8 cellular contexts compared by ENCODE assay signal in the genomic region with DNA sequence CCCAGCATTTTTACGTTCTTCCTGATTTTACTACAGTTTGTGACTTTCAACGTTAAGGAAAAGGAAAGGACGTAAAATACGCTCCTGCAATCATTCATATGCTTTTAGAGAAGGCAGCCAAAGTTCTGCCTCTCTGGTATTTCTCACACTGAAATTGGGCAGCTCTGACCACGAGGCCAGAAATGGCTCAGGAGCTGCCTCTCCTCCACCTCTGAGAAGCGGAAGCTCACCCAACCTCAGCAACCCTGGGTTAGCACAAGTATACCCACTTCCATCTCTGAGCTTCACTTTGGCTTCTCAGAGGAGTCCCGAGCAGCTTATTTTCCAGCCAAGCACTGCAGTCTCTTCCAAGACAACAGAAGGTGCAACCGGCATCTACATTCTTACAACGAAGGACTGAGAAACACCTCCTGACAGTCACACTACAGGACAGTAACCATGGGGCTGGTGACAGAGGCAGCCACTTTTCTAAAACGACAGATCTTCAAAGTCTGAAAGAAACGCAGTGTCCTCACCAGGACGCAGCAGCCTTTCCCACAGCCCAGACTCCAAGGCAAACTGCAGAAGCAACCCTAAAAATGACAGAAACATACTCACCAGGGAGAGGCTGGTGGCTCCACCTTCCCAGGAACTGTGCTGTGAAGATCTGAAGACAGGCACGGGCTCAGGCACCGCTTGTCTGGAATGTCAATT.
DNase-seq lines count a peak whose midpoint lies in the region; ATAC-seq and TF ChIP-seq lines count a peak whose summit lies in the region.
"Not testable (repeated sequence)": the region's sequence is repeated elsewhere in the genome, so short reads cannot be mapped to it uniquely, and the experiment has no call there.

No MANE protein-coding gene starts in this region.

- peak overlapping the region; percentile 90 for H3K56ac ChIP-seq in IMR-90 (ENCODE audit: extremely low read depth, insufficient read depth, low read length)

- dilution Hi-C loops in IMR-90 (cut with HindIII; ENCODE audit: low sequenced_read_pairs, unreplicated experiment); mammary epithelial cell (cut with HindIII; ENCODE audit: low sequenced_read_pairs): not testable (repeated sequence)

- not testable (repeated sequence) for H3K9me3 ChIP-seq in HCT116 (ENCODE audit: control insufficient read depth in 1 of 2, insufficient read depth in 1 of 2, low read depth in 1 of 2, low read length in 2 of 2); IMR-90 (ENCODE audit: control insufficient read depth, insufficient read depth, low read length); mammary epithelial cell (replicated peaks; ENCODE audit: insufficient read depth, low read length); left ventricle myocardium inferior (replicated peaks); neutrophil; transverse colon

- intact Hi-C loops in HCT116 (cut with micrococcal nuclease); mammary epithelial cell (cut with micrococcal nuclease); left ventricle myocardium inferior (cut with micrococcal nuclease); transverse colon (cut with DNase I; ENCODE audit: low total_unique reads): not testable (repeated sequence)
- intact Hi-C loops in IMR-90 (cut with micrococcal nuclease) = loop anchor here (10.0 kb wide), 1 partner anchor 170 kb away; no protein-coding TSS in a partner anchor

- peak; percentile 33 for ATAC-seq in GM18498 (IDR thresholded peaks at IDR 0.05; ENCODE audit: unreplicated experiment)
- peak; percentile 64 for ATAC-seq in HCT116
- peak; percentile 6 for ATAC-seq in IMR-90 (ENCODE audit: low read depth)

- not testable (repeated sequence) for TF ChIP-seq CTCF in HCT116 (IDR thresholded peaks at IDR 0.05 in 2 of 3, conservative IDR thresholded peaks at IDR 0.05 in 1 of 3; ENCODE audit: borderline replicate concordance in 1 of 3, insufficient read depth in 1 of 3, low read depth in 2 of 3, low read length in 2 of 3); IMR-90 (conservative IDR thresholded peaks at IDR 0.05; ENCODE audit: low read depth, low read length); mammary epithelial cell (conservative IDR thresholded peaks at IDR 0.05 in 1 of 2, IDR thresholded peaks at IDR 0.05 in 1 of 2; ENCODE audit: extremely low read depth in 1 of 2, insufficient read depth in 1 of 2, low read depth in 1 of 2, low read length in 2 of 2); left ventricle myocardium inferior (IDR thresholded peaks at IDR 0.05; ENCODE audit: borderline replicate concordance); neutrophil (IDR thresholded peaks at IDR 0.05); transverse colon (IDR thresholded peaks at IDR 0.05)

- peak overlapping the region; percentile 68; the same call in 1 of the 3 replicates for H2BK15ac ChIP-seq in IMR-90 (ENCODE audit: low read depth, low read length)

- H3K9ac ChIP-seq in HCT116 (ENCODE audit: low read length) = peak overlapping the region; percentile 66
- H3K9ac ChIP-seq in IMR-90 (ENCODE audit: low read depth, low read length) = peak overlapping the region; percentile 100
- peak overlapping the region; percentile 48 for H3K9ac ChIP-seq in mammary epithelial cell (ENCODE audit: insufficient read depth, low read length)

- not testable (repeated sequence) for TF ChIP-seq EP300 in transverse colon (IDR thresholded peaks at IDR 0.05; ENCODE audit: low read depth)

- H3K4ac ChIP-seq in IMR-90 (ENCODE audit: low read depth, low read length) = peak overlapping the region; percentile 99

- peak overlapping the region; percentile 94 for H4K91ac ChIP-seq in IMR-90 (ENCODE audit: insufficient read depth, low read depth, low read length)

- H2AK9ac ChIP-seq in IMR-90 (replicated peaks; ENCODE audit: low read depth, low read length, poor library complexity) = not testable (repeated sequence)

- POLR2A ChIA-PET in HCT116 (lab: Charles Lee) = not testable (repeated sequence)
- POLR2A ChIA-PET in IMR-90 (lab: Charles Lee; ENCODE audit: unreplicated experiment) = interaction anchor here (0.6 kb wide), 1 partner anchor 379 kb away, joined by 3 read pairs; no protein-coding TSS in a partner anchor

- H3K4me3 ChIP-seq in HCT116 (replicated peaks in 1 of 2; ENCODE audit: low read depth in 1 of 2, low read length in 2 of 2) (peak overlapping the region; percentile 38 to 57), IMR-90 (ENCODE audit: insufficient read depth, low read depth, low read length) (peak overlapping the region; percentile 64), mammary epithelial cell (replicated peaks in 1 of 3; ENCODE audit: insufficient read depth in 1 of 3, low read depth in 2 of 3, low read length in 3 of 3) (peak overlapping the region; percentile 46 to 53 (median 46)), left ventricle myocardium inferior (peak overlapping the region; percentile 62), neutrophil (ENCODE audit: low read depth in 1 of 2, low read length in 1 of 2) (peak overlapping the region; percentile 52 to 59), transverse colon (peak overlapping the region in 2 of 4 donors; percentile 4 to 26)

- H2AK5ac ChIP-seq in IMR-90 (ENCODE audit: low read depth, low read length) = peak overlapping the region; percentile 98

- not testable (repeated sequence) for H4K20me1 ChIP-seq in HCT116 (ENCODE audit: insufficient read depth); IMR-90 (ENCODE audit: insufficient read depth, low read length); mammary epithelial cell (ENCODE audit: insufficient read depth, low read length)

- RAD21 ChIA-PET in HCT116 (lab: Charles Lee; ENCODE audit: low non-redundant PET in 1 of 2, low total read pairs in 2 of 2, uncharacterized antibody in 2 of 2, unreplicated experiment in 2 of 2) = not testable (repeated sequence)

- CTCF ChIA-PET in HCT116 (lab: Charles Lee); IMR-90 (lab: Yijun Ruan, JAX); mammary epithelial cell (lab: Charles Lee; ENCODE audit: low non-redundant PET): not testable (repeated sequence)

- not testable (repeated sequence) for H3K9me2 ChIP-seq in HCT116 (ENCODE audit: insufficient read depth)

- H3K18ac ChIP-seq in IMR-90 (ENCODE audit: low read depth, low read length) = peak overlapping the region; percentile 99

- in situ Hi-C loops in IMR-90 (cut with MboI; ENCODE audit: low sequenced_read_pairs) = loop anchor here (25.0 kb wide), 1 partner anchor 168 kb away; no protein-coding TSS in a partner anchor
- in situ Hi-C loops in mammary epithelial cell (cut with MboI; ENCODE audit: low sequenced_read_pairs in 2 of 2); transverse colon (cut with MboI; ENCODE audit: low pct_ligation_motif_present in 1 of 4, low pct_unique_long_range_greater_than_20kb in 1 of 4, low sequenced_read_pairs in 3 of 4): not testable (repeated sequence)

- TF ChIP-seq POLR2A in HCT116 (IDR thresholded peaks at IDR 0.05; ENCODE audit: borderline replicate concordance, extremely low read depth, insufficient read depth, insufficient read length); IMR-90 (IDR thresholded peaks at IDR 0.05; ENCODE audit: low read depth, low read length); transverse colon (IDR thresholded peaks at IDR 0.05): not testable (repeated sequence)

- DNase-seq in HCT116 (ENCODE audit: low read depth, low spot score); IMR-90; mammary epithelial cell; left ventricle myocardium inferior: not testable (repeated sequence)
- peak; percentile 29 for DNase-seq in activated CD4-positive, alpha-beta T cell treated with anti-CD3 and anti-CD28 coated beads for 48 hours
- peak; percentile 38 for DNase-seq in transverse colon

- H3K36me3 ChIP-seq in HCT116 (ENCODE audit: control insufficient read depth in 1 of 2, insufficient read depth in 2 of 2, low read length in 2 of 2); mammary epithelial cell (ENCODE audit: insufficient read depth, low read length); left ventricle myocardium inferior; neutrophil; transverse colon: not testable (repeated sequence)
- H3K36me3 ChIP-seq in IMR-90 (ENCODE audit: control insufficient read depth, insufficient read depth, low read length) = peaks cover 10% of the 10 kb centered on the region

- WGBS in IMR-90 (ENCODE audit: extremely low coverage in 2 of 2, insufficient read length in 1 of 2), 2 experiments = no CpG with 5 or more reads among the region's 14 CpGs
- 5% methylated on average over 4 of the region's 14 CpGs for WGBS in mammary epithelial cell (ENCODE audit: low coverage, missing lambda C conversion rate)
- 40% methylated on average over 7 of the region's 14 CpGs; no CpG with 5 or more reads in 1 of the 2 donors for WGBS in transverse colon (ENCODE audit: low coverage in 1 of 2), 2 donors

- H4K8ac ChIP-seq in IMR-90 (ENCODE audit: low read depth in 2 of 2, low read length in 2 of 2) = peak overlapping the region; percentile 89 to 99

- peaks cover 16% of the 10 kb centered on the region for H3K79me2 ChIP-seq in HCT116 (ENCODE audit: insufficient read depth, low read length)
- H3K79me2 ChIP-seq in mammary epithelial cell (ENCODE audit: insufficient read depth, low read length) = peaks cover 40% of the 10 kb centered on the region

- peak overlapping the region; percentile 96 for H2BK120ac ChIP-seq in IMR-90 (ENCODE audit: low read depth, low read length)

- not testable (repeated sequence) for H3K9me1 ChIP-seq in IMR-90 (ENCODE audit: insufficient read depth, low read length)

- H3K23ac ChIP-seq in IMR-90 (ENCODE audit: low read depth, low read length) = peak overlapping the region; percentile 99

- H3K4me1 ChIP-seq in HCT116 (ENCODE audit: control insufficient read depth in 1 of 2, insufficient read depth in 2 of 2, low read length in 2 of 2) = peaks cover 17 to 28% of the 10 kb centered on the region in 2 experiments
- peaks cover 19% of the 10 kb centered on the region for H3K4me1 ChIP-seq in IMR-90 (ENCODE audit: control insufficient read depth, insufficient read depth, low read length)
- peaks cover 15% of the 10 kb centered on the region for H3K4me1 ChIP-seq in mammary epithelial cell (ENCODE audit: insufficient read depth, low read length)
- H3K4me1 ChIP-seq in left ventricle myocardium inferior, transverse colon: not testable (repeated sequence)
- peaks cover 20 to 22% of the 10 kb centered on the region in 2 experiments for H3K4me1 ChIP-seq in neutrophil (ENCODE audit: control insufficient read depth in 1 of 2, insufficient read depth in 1 of 2, low read depth in 1 of 2, low read length in 1 of 2)

- H2AFZ ChIP-seq in HCT116 (ENCODE audit: low read depth, low read length, poor library complexity, severe bottlenecking); IMR-90 (replicated peaks; ENCODE audit: low read length, poor library complexity); mammary epithelial cell (ENCODE audit: low read depth, low read length): not testable (repeated sequence)

- H2BK5ac ChIP-seq in IMR-90 (ENCODE audit: low read depth, low read length, poor library complexity, severe bottlenecking) = peak overlapping the region; percentile 98

- H4K5ac ChIP-seq in IMR-90 (ENCODE audit: low read depth, low read length) = peak overlapping the region; percentile 99

- peak overlapping the region; percentile 91; the same call in 1 of the 2 replicates for H2BK20ac ChIP-seq in IMR-90 (ENCODE audit: low read depth, low read length)

- H3K14ac ChIP-seq in IMR-90 (replicated peaks; ENCODE audit: low read depth, low read length) = peak overlapping the region; percentile 99

- not testable (repeated sequence) for H3K79me1 ChIP-seq in IMR-90 (ENCODE audit: low read depth in 1 of 2, low read length in 2 of 2)

- H3K4me2 ChIP-seq in HCT116 (ENCODE audit: low read length) (peak overlapping the region; percentile 61), IMR-90 (ENCODE audit: low read depth, low read length) (peak overlapping the region; percentile 31)
- not testable (repeated sequence) for H3K4me2 ChIP-seq in mammary epithelial cell (ENCODE audit: insufficient read depth, low read depth, low read length)

- H3K27ac ChIP-seq in HCT116 (ENCODE audit: low read depth, low read length) (peak overlapping the region; percentile 65), IMR-90 (ENCODE audit: insufficient read depth, low read length) (peak overlapping the region; percentile 97), mammary epithelial cell (ENCODE audit: insufficient read depth, low read depth, low read length) (peak overlapping the region; percentile 77), left ventricle myocardium inferior (replicated peaks) (peak overlapping the region; percentile 85), neutrophil (peak overlapping the region; percentile 82), transverse colon (peak overlapping the region; percentile 68 to 79 (median 76))

- TF ChIP-seq RAD21 in HCT116 (IDR thresholded peaks at IDR 0.05; ENCODE audit: low read depth); IMR-90 (IDR thresholded peaks at IDR 0.05; ENCODE audit: low read length): not testable (repeated sequence)

- BruUV-seq in HCT116 (replicated peaks; lab: Mats Ljungman, UMichigan) (TSS peak; percentile 86), IMR-90 (replicated peaks; lab: Mats Ljungman, UMichigan) (TSS peak; percentile 77), mammary epithelial cell (replicated peaks; lab: Mats Ljungman, UMichigan) (TSS peak; percentile 82)

- not testable (repeated sequence) for H3K27me3 ChIP-seq in HCT116 (ENCODE audit: insufficient read depth, low read length); IMR-90 (ENCODE audit: control insufficient read depth, insufficient read depth, low read length); mammary epithelial cell (ENCODE audit: insufficient read depth, low read length); left ventricle myocardium inferior (ENCODE audit: low read depth); neutrophil; transverse colon

Comparison
In these comparisons a context has a peak if more than half of its experiments do, and no peak if none do; other contexts are left out.
1. ATAC-seq: peak in every context shown above with its lines; median percentile 64 in HCT116; 33 in GM18498; 6 in IMR-90.
2. H3K9ac ChIP-seq: peak in every context shown above with its lines; median percentile 100 in IMR-90; 66 in HCT116; 48 in mammary epithelial cell.